Comparison of ENCODE assay signal across 9 cellular contexts in the genomic region with DNA sequence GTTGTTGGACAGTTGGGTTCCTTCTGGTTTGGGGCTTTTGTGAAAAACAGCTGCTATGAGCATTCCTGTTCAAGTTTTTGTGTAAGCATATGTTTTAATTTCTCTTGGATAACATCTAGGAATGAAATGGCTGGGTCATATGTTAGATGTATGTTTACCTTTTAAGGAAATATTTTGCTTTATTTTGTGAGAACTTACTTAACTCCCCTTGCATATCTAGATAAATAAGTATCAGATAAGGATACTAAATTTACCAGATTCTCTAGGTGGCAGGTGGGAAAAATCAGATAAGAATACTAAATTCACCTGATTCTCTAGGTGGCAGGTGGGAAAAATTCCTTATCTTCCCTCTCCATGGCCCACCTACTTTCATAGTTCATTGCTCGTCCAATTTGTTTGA. TPM values are rescaled to one million over a fixed set of nuclear protein-coding genes. Genes with fewer than 3 reads are reported as not detected.
A peak's percentile ranks its signal among the peaks of the same experiment; 100 is the strongest.
DNase-seq lines count a peak whose midpoint lies in the region; ATAC-seq and TF ChIP-seq lines count a peak whose summit lies in the region.
"Had no signal": no experiment of that assay in that cellular context is flagged by ENCODE, and none has a peak within 500 bp of the region (broad histone marks: within the 10 kb centered on the region; RNA-seq: fewer than 3 reads in every experiment).

No MANE protein-coding gene starts in this region.

- peaks cover 3% of the 10 kb centered on the region for H3K36me3 Mint-ChIP-seq in activated CD4-positive, alpha-beta T cell treated with anti-CD3 and anti-CD28 coated beads, Interleukin-2, amount 10 ng/mL, durations not matched to agents 24 days and 14 days (ENCODE audit: low read depth)
- H3K36me3 Mint-ChIP-seq in activated B cell treated with CpG ODN at 0.5 μM for 24 hours (ENCODE audit: low read depth) = no peaks in the 10 kb centered on the region
- peaks cover 0 to 3% (median 0%) of the 10 kb centered on the region in 3 donors for H3K36me3 Mint-ChIP-seq in immature natural killer cell
- no peaks in the 10 kb centered on the region for H3K36me3 Mint-ChIP-seq in stimulated activated effector memory CD8-positive, alpha-beta T cell treated with anti-CD3 and anti-CD28 coated beads, Interleukin-12 subunit alpha, Interleukin-12 subunit beta, amount 100 ng/mL, for 72 hours

- CTCF ChIA-PET in activated B cell treated with CpG ODN at 0.5 μM for 24 hours (lab: Charles Lee) = no interaction called here

- peaks cover 15% of the 10 kb centered on the region for H3K4me1 Mint-ChIP-seq in activated CD4-positive, alpha-beta T cell treated with anti-CD3 and anti-CD28 coated beads, Interleukin-2, amount 10 ng/mL, durations not matched to agents 24 days and 14 days
- H3K4me1 Mint-ChIP-seq in activated B cell treated with CpG ODN at 0.5 μM for 24 hours (peaks cover 16% of the 10 kb centered on the region), immature natural killer cell (peaks cover 15 to 20% of the 10 kb centered on the region in 2 donors)
- peaks cover 24% of the 10 kb centered on the region for H3K4me1 Mint-ChIP-seq in stimulated activated effector memory CD8-positive, alpha-beta T cell treated with anti-CD3 and anti-CD28 coated beads, Interleukin-12 subunit alpha, Interleukin-12 subunit beta, amount 100 ng/mL, for 72 hours

- peak overlapping the region; percentile 99 for H3K4me3 Mint-ChIP-seq in activated CD4-positive, alpha-beta T cell treated with anti-CD3 and anti-CD28 coated beads, Interleukin-2, amount 10 ng/mL, durations not matched to agents 24 days and 14 days
- H3K4me3 Mint-ChIP-seq in activated B cell treated with CpG ODN at 0.5 μM for 24 hours (peak overlapping the region; percentile 95), immature natural killer cell (peak overlapping the region; percentile 97 to 99 (median 99))
- H3K4me3 Mint-ChIP-seq in stimulated activated effector memory CD8-positive, alpha-beta T cell treated with anti-CD3 and anti-CD28 coated beads, Interleukin-12 subunit alpha, Interleukin-12 subunit beta, amount 100 ng/mL, for 72 hours = peak overlapping the region; percentile 95

- intact Hi-C loops in activated CD4-positive, alpha-beta T cell treated with anti-CD3 and anti-CD28 coated beads, Interleukin-2, amount 10 ng/mL, durations not matched to agents 24 days and 14 days (cut with micrococcal nuclease) = no loop called here
- intact Hi-C loops in activated B cell treated with CpG ODN at 0.5 μM for 24 hours (cut with micrococcal nuclease) = loop anchor here (5.0 kb wide), 2 partner anchors 407 to 1377 kb away; partner anchors contain the start of genes DIPK2A and U2SURP

- no peak overlapping the region for H3K27ac Mint-ChIP-seq in activated CD4-positive, alpha-beta T cell treated with anti-CD3 and anti-CD28 coated beads, Interleukin-2, amount 10 ng/mL, durations not matched to agents 24 days and 14 days
- H3K27ac Mint-ChIP-seq in activated B cell treated with CpG ODN at 0.5 μM for 24 hours (no peak overlapping the region), immature natural killer cell (peak overlapping the region in 2 of 6 donors; percentile 6 to 71)
- H3K27ac Mint-ChIP-seq in stimulated activated effector memory CD8-positive, alpha-beta T cell treated with anti-CD3 and anti-CD28 coated beads, Interleukin-12 subunit alpha, Interleukin-12 subunit beta, amount 100 ng/mL, for 72 hours = no peak overlapping the region

- peaks cover 3% of the 10 kb centered on the region for H3K27me3 Mint-ChIP-seq in activated CD4-positive, alpha-beta T cell treated with anti-CD3 and anti-CD28 coated beads, Interleukin-2, amount 10 ng/mL, durations not matched to agents 24 days and 14 days
- peaks cover 16% of the 10 kb centered on the region for H3K27me3 Mint-ChIP-seq in activated B cell treated with CpG ODN at 0.5 μM for 24 hours
- H3K27me3 Mint-ChIP-seq in immature natural killer cell (ENCODE audit: low read depth in 3 of 3) = peaks cover 2 to 9% (median 7%) of the 10 kb centered on the region in 3 donors

- ATAC-seq in activated B cell treated with CpG ODN at 0.5 μM for 24 hours (ENCODE audit: low read depth) (no peak), GM21360 (IDR thresholded peaks at IDR 0.05; ENCODE audit: unreplicated experiment) (no peak)
- ATAC-seq in stimulated activated effector memory CD8-positive, alpha-beta T cell treated with anti-CD3 and anti-CD28 coated beads, Interleukin-12 subunit alpha, Interleukin-12 subunit beta, amount 100 ng/mL, for 72 hours = no peak

- POLR2A ChIA-PET in activated B cell treated with CpG ODN at 0.5 μM for 24 hours (lab: Charles Lee) = interaction anchor here (4.4 kb wide), 1 partner anchor 17 kb away, joined by 27 read pairs; the partner anchor contains the start of gene ATR

- TF ChIP-seq CTCF in activated B cell treated with CpG ODN at 0.5 μM for 24 hours (IDR thresholded peaks at IDR 0.05) = no peak

- H3K9me3 Mint-ChIP-seq in activated CD4-positive, alpha-beta T cell treated with anti-CD3 and anti-CD28 coated beads, Interleukin-2, amount 10 ng/mL, durations not matched to agents 24 days and 14 days = no peaks in the 10 kb centered on the region
- no peaks in the 10 kb centered on the region for H3K9me3 Mint-ChIP-seq in activated B cell treated with CpG ODN at 0.5 μM for 24 hours
- no peaks in the 10 kb centered on the region for H3K9me3 Mint-ChIP-seq in immature natural killer cell
- no peaks in the 10 kb centered on the region for H3K9me3 Mint-ChIP-seq in stimulated activated effector memory CD8-positive, alpha-beta T cell treated with anti-CD3 and anti-CD28 coated beads, Interleukin-12 subunit alpha, Interleukin-12 subunit beta, amount 100 ng/mL, for 72 hours

- DNase-seq in activated CD4-positive, alpha-beta T cell treated with anti-CD3 and anti-CD28 coated beads, Interleukin-2, amount 10 ng/mL, durations not matched to agents 24 days and 14 days = no peak
- DNase-seq in activated CD4-positive, alpha-beta T cell treated with anti-CD3 and anti-CD28 coated beads, Interleukin-2, amount 50 U/mL, for 4 hours = no peak
- DNase-seq in activated B cell treated with CpG ODN at 0.5 μM for 24 hours (no peak), immature natural killer cell (no peak), iPS-NIHi11 (ENCODE audit: low spot score) (no peak), HUDEP-2 (lab: John Stamatoyannopoulos, UW; ENCODE audit: unreplicated experiment in 76 of 76) (no peak)
- DNase-seq in stimulated activated effector memory CD8-positive, alpha-beta T cell treated with anti-CD3 and anti-CD28 coated beads, Interleukin-12 subunit alpha, Interleukin-12 subunit beta, amount 100 ng/mL, for 72 hours (ENCODE audit: low spot score in 2 of 2) = no peak
- DNase-seq: testis had no signal

RNA-seq across cellular contexts. Expression of gene PLS1, which starts 1.1 kb away (rescaled TPM):
- total RNA-seq in activated CD4-positive, alpha-beta T cell treated with anti-CD3 and anti-CD28 coated beads, Interleukin-2, amount 10 ng/mL, durations not matched to agents 24 days and 14 days = 4.6 TPM in 2 replicates
- 0.66 and 0.91 TPM in 2 replicates for total RNA-seq in activated B cell treated with CpG ODN at 0.5 μM for 24 hours
- 1 to 10 TPM; 1.9 to 6.2 (median 5.4) TPM for polyA plus RNA-seq in immature natural killer cell

RNA-seq across cellular contexts. Expression of gene ATR, which starts 16.6 kb away (rescaled TPM):
- total RNA-seq in activated CD4-positive, alpha-beta T cell treated with anti-CD3 and anti-CD28 coated beads, Interleukin-2, amount 10 ng/mL, durations not matched to agents 24 days and 14 days = 34.2 and 35.0 TPM in 2 replicates
- 47.4 and 47.6 TPM in 2 replicates for total RNA-seq in activated B cell treated with CpG ODN at 0.5 μM for 24 hours
- 10 to 100 TPM in 2 of 3 donors, 1 to 10 TPM in 1; 9.8 to 14.4 (median 10.1) TPM for polyA plus RNA-seq in immature natural killer cell
